Comparison of ENCODE assay signal across 22 cellular contexts in genomic region chr16:57577214-57577613, GRCh38. TPM values are rescaled to one million over a fixed set of nuclear protein-coding genes. Genes with fewer than 3 reads are reported as not detected.
DNase-seq lines count a peak whose midpoint lies in the region; ATAC-seq and TF ChIP-seq lines count a peak whose summit lies in the region.
"Had no signal": no experiment of that assay in that cellular context is flagged by ENCODE, and none has a peak within 500 bp of the region (broad histone marks: within the 10 kb centered on the region; RNA-seq: fewer than 3 reads in every experiment).

No MANE protein-coding gene starts in this region.

- H3K4me1 ChIP-seq in transverse colon: peaks cover 0 to 4% (median 0%) of the 10 kb centered on the region in 4 donors

- no peak for TF ChIP-seq CTCF in type B pancreatic cell (conservative IDR thresholded peaks at IDR 0.05)
- no peak for TF ChIP-seq CTCF in transverse colon (IDR thresholded peaks at IDR 0.05)

- POLR2A ChIA-PET in T-cell (lab: Charles Lee): no interaction called here

- TF ChIP-seq EP300 in transverse colon (IDR thresholded peaks at IDR 0.05; ENCODE audit: low read depth): no peak

- peak overlapping the region; percentile 83 to 84 for H3K27ac Mint-ChIP-seq in activated naive CD4-positive, alpha-beta T cell treated with anti-CD3 and anti-CD28 coated beads, Interleukin-2, amount 50 U/mL, for 72 hours
- H3K27ac Mint-ChIP-seq in T-cell (peak overlapping the region; percentile 81 to 83), memory B cell (peak overlapping the region; percentile 81), type B pancreatic cell (no peak overlapping the region)
- peak overlapping the region; percentile 99 for H3K27ac Mint-ChIP-seq in stimulated activated naive CD8-positive, alpha-beta T cell treated with anti-CD3 and anti-CD28 coated beads, Interleukin-15, amount 100 ng/mL, for 72 hours
- H3K27ac Mint-ChIP-seq: GM23338 had no signal

- DNase-seq in activated naive CD4-positive, alpha-beta T cell treated with anti-CD3 and anti-CD28 coated beads, Interleukin-2, amount 50 U/mL, for 72 hours (ENCODE audit: low spot score in 2 of 2): no peak
- DNase-seq in activated naive CD4-positive, alpha-beta T cell treated with anti-CD3 and anti-CD28 coated beads, Interleukin-2, amount 50 U/mL, for 16 hours: no peak
- DNase-seq in T-cell: no peak
- no peak for DNase-seq in memory B cell (ENCODE audit: low spot score in 2 of 2)
- no peak for DNase-seq in stimulated activated naive CD8-positive, alpha-beta T cell treated with anti-CD3 and anti-CD28 coated beads, Interleukin-15, amount 100 ng/mL, for 72 hours
- DNase-seq in mucosa of gallbladder (ENCODE audit: low spot score): no peak
- no peak for DNase-seq in type B pancreatic cell (ENCODE audit: extremely low spot score, unreplicated experiment)
- no peak for DNase-seq in transverse colon
- DNase-seq: activated CD4-positive, CD25-positive, alpha-beta regulatory T cell treated with anti-CD3 and anti-CD28 coated beads, Interleukin-2, amount 50 U/mL, for 72 hours; activated T-cell treated with anti-CD3 and anti-CD28 coated beads, Interleukin-2, amount 50 U/mL, for 1 hour; central memory CD4-positive, alpha-beta T cell; effector CD4-positive, alpha-beta T cell; head of caudate nucleus; NCI-H2107; NCI-H526 treated with DMSO at 0.1 percent for 48 hours; T-helper 9 cell had no signal

- CTCF ChIA-PET in T-cell (lab: Charles Lee): interaction anchor here (0.6 to 3.5 kb wide), 11 partner anchors 9 to 158 kb away, joined by 3 to 33 read pairs (median 5); partner anchors contain the start of gene KATNB1 (in 1 of the 2)

- H3K27me3 Mint-ChIP-seq in T-cell: peaks cover 0 to 8% of the 10 kb centered on the region in 2 donors
- H3K27me3 Mint-ChIP-seq in memory B cell: no peaks in the 10 kb centered on the region
- H3K27me3 Mint-ChIP-seq in stimulated activated naive CD8-positive, alpha-beta T cell treated with anti-CD3 and anti-CD28 coated beads, Interleukin-15, amount 100 ng/mL, for 72 hours: no peaks in the 10 kb centered on the region
- peaks cover 13% of the 10 kb centered on the region for H3K27me3 Mint-ChIP-seq in type B pancreatic cell

- intact Hi-C loops in transverse colon (cut with DNase I; ENCODE audit: low total_unique reads): loop anchor here (10.0 kb wide), 1 partner anchor 418 kb away; no protein-coding TSS in a partner anchor

- no peak for TF ChIP-seq POLR2A in transverse colon (IDR thresholded peaks at IDR 0.05)

- in situ Hi-C loops in transverse colon (cut with MboI; ENCODE audit: low pct_ligation_motif_present in 1 of 4, low pct_unique_long_range_greater_than_20kb in 1 of 4, low sequenced_read_pairs in 3 of 4): no loop called here

- peaks cover 28 to 47% (median 30%) of the 10 kb centered on the region in 3 donors for H3K4me1 Mint-ChIP-seq in T-cell
- H3K4me1 Mint-ChIP-seq in memory B cell: peaks cover 19% of the 10 kb centered on the region
- peaks cover 80% of the 10 kb centered on the region for H3K4me1 Mint-ChIP-seq in stimulated activated naive CD8-positive, alpha-beta T cell treated with anti-CD3 and anti-CD28 coated beads, Interleukin-15, amount 100 ng/mL, for 72 hours
- H3K4me1 Mint-ChIP-seq in type B pancreatic cell (ENCODE audit: unreplicated experiment): peaks cover 16% of the 10 kb centered on the region
- H3K4me1 Mint-ChIP-seq: GM23338 had no signal

- H3K4me3 Mint-ChIP-seq in T-cell (peak overlapping the region in 1 of 3 donors; percentile 63), memory B cell (no peak overlapping the region), type B pancreatic cell (no peak overlapping the region)
- H3K4me3 Mint-ChIP-seq in stimulated activated naive CD8-positive, alpha-beta T cell treated with anti-CD3 and anti-CD28 coated beads, Interleukin-15, amount 100 ng/mL, for 72 hours: peak overlapping the region; percentile 64 to 86
- H3K4me3 Mint-ChIP-seq: GM23338, neural crest cell had no signal

- H3K27me3 ChIP-seq in transverse colon: no peaks in the 10 kb centered on the region

- H3K4me3 ChIP-seq in transverse colon: no peak overlapping the region
- H3K4me3 ChIP-seq: GM23338, K562 had no signal

- H3K9me3 Mint-ChIP-seq in activated naive CD4-positive, alpha-beta T cell treated with anti-CD3 and anti-CD28 coated beads, Interleukin-2, amount 50 U/mL, for 72 hours: no peaks in the 10 kb centered on the region
- H3K9me3 Mint-ChIP-seq in T-cell (no peaks in the 10 kb centered on the region), memory B cell (peaks cover 4% of the 10 kb centered on the region), type B pancreatic cell (no peaks in the 10 kb centered on the region)
- H3K9me3 Mint-ChIP-seq in stimulated activated naive CD8-positive, alpha-beta T cell treated with anti-CD3 and anti-CD28 coated beads, Interleukin-15, amount 100 ng/mL, for 72 hours: no peaks in the 10 kb centered on the region
- H3K9me3 Mint-ChIP-seq: GM23338, neural crest cell had no signal

- no peak overlapping the region for H3K27ac ChIP-seq in transverse colon

- no peak for ATAC-seq in activated naive CD4-positive, alpha-beta T cell treated with anti-CD3 and anti-CD28 coated beads, Interleukin-2, amount 50 U/mL, for 72 hours
- ATAC-seq in T-cell (replicated peaks in 1 of 4): no peak
- no peak for ATAC-seq in memory B cell (ENCODE audit: low read depth)
- ATAC-seq in stimulated activated naive CD8-positive, alpha-beta T cell treated with anti-CD3 and anti-CD28 coated beads, Interleukin-15, amount 100 ng/mL, for 72 hours: peak; percentile 0

- H3K36me3 ChIP-seq in transverse colon: no peaks in the 10 kb centered on the region

- 86% methylated on average over 6 of the region's 6 CpGs; no CpG with 5 or more reads in 1 of the 2 donors for whole genome bisulfite sequencing in transverse colon (ENCODE audit: low coverage in 1 of 2), 2 donors

- H3K9me3 ChIP-seq in transverse colon: no peaks in the 10 kb centered on the region

- H3K36me3 Mint-ChIP-seq in activated naive CD4-positive, alpha-beta T cell treated with anti-CD3 and anti-CD28 coated beads, Interleukin-2, amount 50 U/mL, for 72 hours: no peaks in the 10 kb centered on the region
- H3K36me3 Mint-ChIP-seq in T-cell (peaks cover 3% of the 10 kb centered on the region), memory B cell (peaks cover 6% of the 10 kb centered on the region), type B pancreatic cell (no peaks in the 10 kb centered on the region)

RNA-seq across cellular contexts. Expression of gene ADGRG5, which starts 34.8 kb away (rescaled TPM):
- total RNA-seq in activated naive CD4-positive, alpha-beta T cell treated with anti-CD3 and anti-CD28 coated beads, Interleukin-2, amount 50 U/mL, for 72 hours: 1 to 10 TPM; 2.6 to 5.3 TPM
- total RNA-seq in T-cell (10 to 100 TPM in 1 of 5 donors, 1 to 10 TPM in 4; 1.5 to 10.2 (median 5.9) TPM), mucosa of gallbladder (3.7 TPM), type B pancreatic cell (ENCODE audit: low replicate concordance) (0.82 and 1.7 TPM in 2 replicates), transverse colon (1 to 10 TPM in 2 of 4 donors, under 1 TPM in 1, not detected in 1; 0.41 to 1.9 (median 1.9) TPM)
- total RNA-seq: lung microvascular endothelial cell, renal cortical epithelial cell had no signal

RNA-seq across cellular contexts. Expression of gene CCDC102A, which starts 40.8 kb away (rescaled TPM):
- total RNA-seq in activated naive CD4-positive, alpha-beta T cell treated with anti-CD3 and anti-CD28 coated beads, Interleukin-2, amount 50 U/mL, for 72 hours: 10 to 100 TPM in 1 of 2 donors, 1 to 10 TPM in 1; 5.4 to 13.9 TPM
- 10 to 100 TPM in 1 of 5 donors, 1 to 10 TPM in 4; 6.1 to 11.2 (median 6.6) TPM for total RNA-seq in T-cell
- total RNA-seq in mucosa of gallbladder: 10.2 TPM
- total RNA-seq in type B pancreatic cell (ENCODE audit: low replicate concordance): 6.9 and 14.4 TPM in 2 replicates
- total RNA-seq in transverse colon: 10 to 100 TPM in 1 of 4 donors, 1 to 10 TPM in 3; 2.2 to 17.7 (median 3.7) TPM

RNA-seq across cellular contexts. Expression of gene ADGRG1, which starts 51.2 kb away (rescaled TPM):
- total RNA-seq in activated naive CD4-positive, alpha-beta T cell treated with anti-CD3 and anti-CD28 coated beads, Interleukin-2, amount 50 U/mL, for 72 hours: 1 to 10 TPM; 4.3 to 8.2 TPM
- total RNA-seq in T-cell: 10 to 100 TPM in 4 of 5 donors, 1 to 10 TPM in 1; 7.8 to 91.7 (median 11.7) TPM
- total RNA-seq in mucosa of gallbladder: 312 TPM
- 41.1 and 61.0 TPM in 2 replicates for total RNA-seq in type B pancreatic cell (ENCODE audit: low replicate concordance)
- 10 to 100 TPM; 40.0 to 55.3 (median 45.7) TPM for total RNA-seq in transverse colon
- total RNA-seq: OCI-LY7 had no signal

Comparison
In these comparisons a context has a peak if more than half of its experiments do, and no peak if none do; other contexts are left out.
1. H3K4me3 Mint-ChIP-seq: peak in stimulated activated naive CD8-positive, alpha-beta T cell treated with anti-CD3 and anti-CD28 coated beads, Interleukin-15, amount 100 ng/mL, for 72 hours (2 of 2); none in memory B cell (single experiment) and type B pancreatic cell (single experiment).